Comparison of ENCODE assay signal across 7 cellular contexts in the genomic region with DNA sequence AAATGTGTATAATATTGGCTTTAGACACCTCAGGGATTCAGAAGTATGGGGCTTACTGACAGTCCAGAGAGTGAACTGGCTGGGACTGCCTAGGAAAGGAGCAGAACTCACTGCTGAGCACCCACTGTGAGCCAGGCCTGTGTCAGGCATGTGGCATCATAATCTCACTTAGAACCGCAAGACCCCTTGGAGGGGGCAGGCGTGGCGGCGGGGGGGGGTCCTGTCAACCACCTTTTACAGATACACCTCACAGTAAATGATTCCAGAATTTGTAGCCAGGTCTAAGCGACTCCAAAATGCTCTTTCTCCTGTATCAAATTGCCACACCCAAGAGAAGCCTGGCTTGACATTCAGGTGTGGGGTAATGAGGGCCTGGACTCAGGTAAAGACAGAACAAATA.
"Had no signal": no experiment of that assay in that cellular context is flagged by ENCODE, and none has a peak within 500 bp of the region (broad histone marks: within the 10 kb centered on the region; RNA-seq: fewer than 3 reads in every experiment).

No MANE protein-coding gene starts in this region.

- H3K27ac ChIP-seq: HL-60 had no signal

- DNase-seq: IMR-90, KBM-7, KG1 had no signal

- ATAC-seq: HepG2, K562 had no signal

- H3K27ac Mint-ChIP-seq: IgD-negative memory B cell had no signal

- H3K4me3 Mint-ChIP-seq: IgD-negative memory B cell had no signal

- H3K4me1 Mint-ChIP-seq: IgD-negative memory B cell had no signal

- H3K4me3 ChIP-seq: K562 had no signal
